ENCODE assay signal across 8 cellular contexts in the genomic region with DNA sequence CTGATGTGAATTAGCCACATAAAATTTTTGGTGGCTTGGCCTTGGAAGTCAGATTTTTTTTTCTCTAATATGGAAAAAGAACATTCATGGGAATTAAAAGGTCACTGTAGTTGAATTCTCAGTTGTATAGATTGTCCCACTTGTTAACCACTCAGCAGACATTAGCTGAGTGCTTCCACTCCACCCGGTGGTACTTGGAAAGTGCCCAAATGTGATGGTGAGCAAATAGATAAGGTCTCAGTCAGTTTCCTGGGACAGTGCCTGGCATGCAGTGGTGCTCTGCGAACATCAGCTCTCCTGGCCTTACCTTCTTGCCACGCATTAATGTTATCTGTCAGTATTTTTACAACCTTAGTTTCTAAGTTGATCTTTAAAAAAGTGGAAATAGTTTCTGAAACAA. TPM values are rescaled to one million over a fixed set of nuclear protein-coding genes. Genes with fewer than 3 reads are reported as not detected.
A peak's percentile ranks its signal among the peaks of the same experiment; 100 is the strongest.
DNase-seq lines count a peak whose midpoint lies in the region; ATAC-seq and TF ChIP-seq lines count a peak whose summit lies in the region.

No MANE protein-coding gene starts in this region.

- H3K36me3 ChIP-seq in OCI-LY7 (ENCODE audit: insufficient read depth, low read length) = peaks cover 51% of the 10 kb centered on the region
- H3K36me3 ChIP-seq in esophagus squamous epithelium = peaks cover 0 to 24% (median 0%) of the 10 kb centered on the region in 3 donors
- no peaks in the 10 kb centered on the region for H3K36me3 ChIP-seq in prostate gland

- no TSS peak for BruUV-seq in OCI-LY7 (replicated peaks; lab: Mats Ljungman, UMichigan)

- ATAC-seq in HG02884 (IDR thresholded peaks at IDR 0.05; ENCODE audit: unreplicated experiment) (no peak), HG02973 (IDR thresholded peaks at IDR 0.05; ENCODE audit: unreplicated experiment) (no peak), GM19351 (IDR thresholded peaks at IDR 0.05; ENCODE audit: unreplicated experiment) (no peak)

- peak overlapping the region; percentile 99 for H3K4me3 ChIP-seq in GM12865 (ENCODE audit: low read depth, low read length)
- peak overlapping the region; percentile 79 for H3K4me3 ChIP-seq in OCI-LY7 (ENCODE audit: low read depth, low read length, poor library complexity, severe bottlenecking)
- H3K4me3 ChIP-seq in esophagus squamous epithelium = peak overlapping the region; percentile 75 to 94 (median 84)
- peak overlapping the region; percentile 71 to 90 for H3K4me3 ChIP-seq in prostate gland

- H3K9me3 ChIP-seq in OCI-LY7 (ENCODE audit: low read length) (no peaks in the 10 kb centered on the region), esophagus squamous epithelium (no peaks in the 10 kb centered on the region), prostate gland (no peaks in the 10 kb centered on the region)

- H4K20me1 ChIP-seq in OCI-LY7 (ENCODE audit: insufficient read depth, low read length) = peaks cover 53% of the 10 kb centered on the region

- intact Hi-C loops in OCI-LY7 (cut with micrococcal nuclease; ENCODE audit: unreplicated experiment) = loop anchor here (2.0 kb wide), 1 partner anchor 29 kb away; the partner anchor contains the start of gene TAF3
- intact Hi-C loops in esophagus squamous epithelium (cut with DNase I) = no loop called here
- intact Hi-C loops in prostate gland (cut with DNase I) = no loop called here

- H3K9me2 ChIP-seq in OCI-LY7 (ENCODE audit: insufficient read depth, low read length) = no peaks in the 10 kb centered on the region

- H3K27me3 ChIP-seq in esophagus squamous epithelium = no peaks in the 10 kb centered on the region
- no peaks in the 10 kb centered on the region for H3K27me3 ChIP-seq in prostate gland (replicated peaks; ENCODE audit: insufficient read depth)

- POLR2A ChIA-PET in OCI-LY7 (lab: Charles Lee) = interaction anchor here (2.4 to 2.8 kb wide), 2 partner anchors 20 to 29 kb away, joined by 11 to 39 read pairs; partner anchors contain the start of gene TAF3

- peaks cover 98% of the 10 kb centered on the region for H3K79me2 ChIP-seq in OCI-LY7 (ENCODE audit: insufficient read depth, low read depth, low read length)

- TF ChIP-seq POLR2A in esophagus squamous epithelium (IDR thresholded peaks at IDR 0.05) (no peak), prostate gland (IDR thresholded peaks at IDR 0.05) (no peak)

- H3K4me2 ChIP-seq in OCI-LY7 (ENCODE audit: low read length) = peak overlapping the region; percentile 91

- 24 to 42% methylated on average over 3 of the region's 3 CpGs for WGBS in esophagus squamous epithelium, 2 donors
- 30% methylated on average over 3 of the region's 3 CpGs for WGBS in prostate gland

- H2AFZ ChIP-seq in OCI-LY7 (ENCODE audit: low read length) = no peak overlapping the region

- H3K4me1 ChIP-seq in OCI-LY7 (ENCODE audit: insufficient read depth, low read length, poor library complexity, severe bottlenecking) = peaks cover 24% of the 10 kb centered on the region
- peaks cover 9 to 86% (median 17%) of the 10 kb centered on the region in 3 donors for H3K4me1 ChIP-seq in esophagus squamous epithelium
- H3K4me1 ChIP-seq in prostate gland (replicated peaks) = no peaks in the 10 kb centered on the region

- no peak for TF ChIP-seq CTCF in GM12865 (IDR thresholded peaks at IDR 0.05; ENCODE audit: insufficient read depth, low read depth, low read length, missing control alignments)
- TF ChIP-seq CTCF in OCI-LY7 (conservative IDR thresholded peaks at IDR 0.05; ENCODE audit: low read length) = no peak
- no peak for TF ChIP-seq CTCF in esophagus squamous epithelium (IDR thresholded peaks at IDR 0.05)
- no peak for TF ChIP-seq CTCF in prostate gland (IDR thresholded peaks at IDR 0.05)

- H3K27ac ChIP-seq in OCI-LY7 (ENCODE audit: low read depth, low read length, poor library complexity, severe bottlenecking) (no peak overlapping the region), esophagus squamous epithelium (peak overlapping the region in 2 of 4 donors; percentile 88 to 94), prostate gland (no peak overlapping the region)

- CTCF ChIA-PET in OCI-LY7 (lab: Charles Lee; ENCODE audit: unreplicated experiment) = no interaction called here

- no peak for DNase-seq in GM12865 (ENCODE audit: low read depth)
- DNase-seq in OCI-LY7 (ENCODE audit: low spot score) = no peak
- no peak for DNase-seq in esophagus squamous epithelium (lab: John Stamatoyannopoulos, UW)
- DNase-seq in prostate gland (ENCODE audit: low spot score) = no peak
- no peak for DNase-seq in stimulated activated CD4-positive, alpha-beta T cell treated with anti-CD3 and anti-CD28 coated beads, Interleukin-4, amount 100 ng/mL, for 4 hours

RNA-seq across cellular contexts. Expression of gene ATP5F1C, which starts 1.4 kb away (rescaled TPM):
- total RNA-seq in OCI-LY7 (2014; rRNA removed; shearing (Covaris generic)) = 221 and 242 TPM in 2 replicates
- total RNA-seq in OCI-LY7 (2022) = 283 and 304 TPM in 2 replicates
- 100 to 1,000 TPM; 190 to 380 (median 339) TPM for total RNA-seq in esophagus squamous epithelium
- total RNA-seq in prostate gland = 100 to 1,000 TPM; 207 to 239 TPM

RNA-seq across cellular contexts. Expression of gene KIN, which starts 1.6 kb away (rescaled TPM):
- 12.0 and 14.3 TPM in 2 replicates for total RNA-seq in OCI-LY7 (2014; rRNA removed; shearing (Covaris generic))
- total RNA-seq in OCI-LY7 (2022) (13.6 and 15.5 TPM in 2 replicates), esophagus squamous epithelium (1 to 10 TPM; 5.3 to 9.6 (median 6.4) TPM), prostate gland (10 to 100 TPM in 1 of 2 donors, 1 to 10 TPM in 1; 7.0 to 11.1 TPM)

RNA-seq across cellular contexts. Expression of gene TAF3, which starts 28.9 kb away (rescaled TPM):
- 3.8 and 4.4 TPM in 2 replicates for total RNA-seq in OCI-LY7 (2014; rRNA removed; shearing (Covaris generic))
- total RNA-seq in OCI-LY7 (2022) (11.1 and 12.0 TPM in 2 replicates), esophagus squamous epithelium (1 to 10 TPM; 2.6 to 5.1 (median 3.6) TPM), prostate gland (10 to 100 TPM in 1 of 2 donors, 1 to 10 TPM in 1; 4.4 to 20.2 TPM)
